Comparison of ENCODE assay signal across 33 cellular contexts in the genomic region with DNA sequence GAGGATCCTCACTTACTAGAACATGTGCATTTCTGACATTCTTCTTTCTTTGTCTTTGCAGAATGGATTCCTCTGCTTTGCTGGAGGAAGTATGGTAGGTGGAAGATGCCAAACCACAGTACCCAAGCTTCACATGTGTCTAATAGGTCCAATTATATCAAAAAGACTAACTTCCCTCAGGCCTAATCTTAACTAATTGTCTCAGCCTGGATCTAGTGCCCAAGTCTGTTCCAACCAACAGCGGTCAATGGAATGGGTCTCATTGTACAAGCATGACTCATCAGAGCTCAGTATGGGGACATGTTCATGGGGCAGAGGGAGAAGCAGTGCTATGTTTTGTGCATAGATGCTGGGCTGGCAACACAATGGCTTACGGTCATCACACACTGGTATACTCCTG.
DNase-seq lines count a peak whose midpoint lies in the region; ATAC-seq and TF ChIP-seq lines count a peak whose summit lies in the region.
"Had no signal": no experiment of that assay in that cellular context is flagged by ENCODE, and none has a peak within 500 bp of the region (broad histone marks: within the 10 kb centered on the region; RNA-seq: fewer than 3 reads in every experiment).

No MANE protein-coding gene starts in this region.

- H3K9me3 Mint-ChIP-seq in HFFc6, result peaks cover 5% of the 10 kb centered on the region
- peaks cover 5% of the 10 kb centered on the region for H3K9me3 Mint-ChIP-seq in activated CD4-positive, alpha-beta memory T cell treated with anti-CD3 and anti-CD28 coated beads for 36 hours

- peak overlapping the region; percentile 35 for H3K27ac ChIP-seq in brain microvascular endothelial cell
- H3K27ac ChIP-seq: cardiac muscle cell, esophagus muscularis mucosa, left lung, Peyer's patch, psoas muscle, sigmoid colon, WERI-Rb-1 had no signal

- POLR2A ChIA-PET in activated CD4-positive, alpha-beta memory T cell treated with anti-CD3 and anti-CD28 coated beads for 36 hours (lab: Charles Lee), result no interaction called here

- DNase-seq in AG08395 (ENCODE audit: low spot score) (peak; percentile 54), HFFc6 (peak; percentile 77), brain microvascular endothelial cell (peak; percentile 38), iris pigment epithelial cell (ENCODE audit: low read depth) (peak; percentile 58), superior temporal gyrus (ENCODE audit: extremely low spot score) (no peak)
- no peak for DNase-seq in activated CD4-positive, alpha-beta memory T cell treated with anti-CD3 and anti-CD28 coated beads for 36 hours
- DNase-seq: activated CD4-positive, alpha-beta T cell treated with anti-CD3 and anti-CD28 coated beads, Interleukin-2, amount 10 ng/mL, durations not matched to agents 24 days and 14 days; activated naive CD4-positive, alpha-beta T cell; activated T-cell treated with anti-CD3 and anti-CD28 coated beads, Interleukin-2, amount 50 U/mL, for 48 hours; C1 segment of cervical spinal cord; Caco-2; cortex of kidney; effector memory CD8-positive, alpha-beta T cell; hypothalamus; immature natural killer cell; left lung; MG63; NCI-H1105 treated with DMSO at 0.1 percent for 48 hours; NCI-H1930; NCI-H2227 treated with DMSO at 0.1 percent for 48 hours; Peyer's patch; psoas muscle; SIG-M5; sigmoid colon; stimulated activated CD4-positive, alpha-beta T cell treated with anti-CD3 and anti-CD28 coated beads, Interleukin-4, amount 100 ng/mL, for 24 hours; substantia nigra; T1000; WERI-Rb-1 had no signal

- H3K27me3 Mint-ChIP-seq in HFFc6 (ENCODE audit: insufficient read depth), result no peaks in the 10 kb centered on the region
- H3K27me3 Mint-ChIP-seq in activated CD4-positive, alpha-beta memory T cell treated with anti-CD3 and anti-CD28 coated beads for 36 hours, result no peaks in the 10 kb centered on the region
- H3K27me3 Mint-ChIP-seq: activated CD4-positive, alpha-beta T cell treated with anti-CD3 and anti-CD28 coated beads, Interleukin-2, amount 10 ng/mL, durations not matched to agents 24 days and 14 days; effector memory CD8-positive, alpha-beta T cell had no signal

- CTCF ChIA-PET in activated CD4-positive, alpha-beta memory T cell treated with anti-CD3 and anti-CD28 coated beads for 36 hours (lab: Charles Lee), result no interaction called here

- H3K27ac Mint-ChIP-seq in HFFc6, result peak overlapping the region; percentile 72
- no peak overlapping the region for H3K27ac Mint-ChIP-seq in activated CD4-positive, alpha-beta memory T cell treated with anti-CD3 and anti-CD28 coated beads for 36 hours
- H3K27ac Mint-ChIP-seq: activated CD4-positive, alpha-beta T cell treated with anti-CD3 and anti-CD28 coated beads, Interleukin-2, amount 10 ng/mL, durations not matched to agents 24 days and 14 days; effector memory CD8-positive, alpha-beta T cell; immature natural killer cell; stimulated activated effector memory CD8-positive, alpha-beta T cell treated with anti-CD3 and anti-CD28 coated beads, Interleukin-12 subunit alpha, Interleukin-12 subunit beta, amount 100 ng/mL, for 72 hours had no signal

- H3K36me3 ChIP-seq in brain microvascular endothelial cell (replicated peaks), result no peaks in the 10 kb centered on the region
- H3K36me3 ChIP-seq: cardiac muscle cell, esophagus muscularis mucosa, left lung, MG63, Peyer's patch, sigmoid colon, WERI-Rb-1 had no signal

- no peaks in the 10 kb centered on the region for H3K27me3 ChIP-seq in brain microvascular endothelial cell (replicated peaks)
- H3K27me3 ChIP-seq: cardiac muscle cell, esophagus muscularis mucosa, left lung, MG63, Peyer's patch, sigmoid colon had no signal

- H3K4me3 ChIP-seq in brain microvascular endothelial cell (ENCODE audit: low read depth, low read length), result no peak overlapping the region
- H3K4me3 ChIP-seq: cardiac muscle cell, esophagus muscularis mucosa, left lung, MG63, Peyer's patch, psoas muscle, sigmoid colon had no signal

- in situ Hi-C loops in brain microvascular endothelial cell (cut with HindIII; ENCODE audit: low pct_ligation_motif_present, low sequenced_read_pairs), result no loop called here

- peaks cover 29% of the 10 kb centered on the region for H3K4me1 Mint-ChIP-seq in HFFc6 (ENCODE audit: low read depth)
- no peaks in the 10 kb centered on the region for H3K4me1 Mint-ChIP-seq in activated CD4-positive, alpha-beta memory T cell treated with anti-CD3 and anti-CD28 coated beads for 36 hours (ENCODE audit: low read depth)
- H3K4me1 Mint-ChIP-seq: activated CD4-positive, alpha-beta T cell treated with anti-CD3 and anti-CD28 coated beads, Interleukin-2, amount 10 ng/mL, durations not matched to agents 24 days and 14 days; immature natural killer cell; stimulated activated effector memory CD8-positive, alpha-beta T cell treated with anti-CD3 and anti-CD28 coated beads, Interleukin-12 subunit alpha, Interleukin-12 subunit beta, amount 100 ng/mL, for 72 hours had no signal

- TF ChIP-seq CTCF in HFFc6 (IDR thresholded peaks at IDR 0.05) (no peak), brain microvascular endothelial cell (IDR thresholded peaks at IDR 0.05; ENCODE audit: low read depth, low read length, missing control alignments) (no peak)

- H3K36me3 Mint-ChIP-seq in HFFc6 (ENCODE audit: low read depth), result peaks cover 23% of the 10 kb centered on the region
- H3K36me3 Mint-ChIP-seq in activated CD4-positive, alpha-beta memory T cell treated with anti-CD3 and anti-CD28 coated beads for 36 hours, result no peaks in the 10 kb centered on the region
- H3K36me3 Mint-ChIP-seq: immature natural killer cell; stimulated activated effector memory CD8-positive, alpha-beta T cell treated with anti-CD3 and anti-CD28 coated beads, Interleukin-12 subunit alpha, Interleukin-12 subunit beta, amount 100 ng/mL, for 72 hours had no signal

- intact Hi-C loops in activated CD4-positive, alpha-beta memory T cell treated with anti-CD3 and anti-CD28 coated beads for 36 hours (cut with micrococcal nuclease), result no loop called here

- no peak for ATAC-seq in HG03159 (IDR thresholded peaks at IDR 0.05; ENCODE audit: unreplicated experiment)
- ATAC-seq in GM21737 (IDR thresholded peaks at IDR 0.05; ENCODE audit: unreplicated experiment), result no peak
- ATAC-seq: effector memory CD8-positive, alpha-beta T cell; left lung; psoas muscle; stimulated activated effector memory CD8-positive, alpha-beta T cell treated with anti-CD3 and anti-CD28 coated beads, Interleukin-12 subunit alpha, Interleukin-12 subunit beta, amount 100 ng/mL, for 72 hours had no signal

- no peak overlapping the region for H3K4me3 Mint-ChIP-seq in HFFc6
- H3K4me3 Mint-ChIP-seq in activated CD4-positive, alpha-beta memory T cell treated with anti-CD3 and anti-CD28 coated beads for 36 hours, result no peak overlapping the region
- H3K4me3 Mint-ChIP-seq: activated CD4-positive, alpha-beta T cell treated with anti-CD3 and anti-CD28 coated beads, Interleukin-2, amount 10 ng/mL, durations not matched to agents 24 days and 14 days; effector memory CD8-positive, alpha-beta T cell; immature natural killer cell; stimulated activated effector memory CD8-positive, alpha-beta T cell treated with anti-CD3 and anti-CD28 coated beads, Interleukin-12 subunit alpha, Interleukin-12 subunit beta, amount 100 ng/mL, for 72 hours had no signal

Comparison
In these comparisons a context has a peak if more than half of its experiments do, and no peak if none do; other contexts are left out.
1. DNase-seq: peak in AG08395 (single experiment), HFFc6 (single experiment), brain microvascular endothelial cell (single experiment) and iris pigment epithelial cell (single experiment); none in superior temporal gyrus (single experiment) and activated CD4-positive, alpha-beta memory T cell treated with anti-CD3 and anti-CD28 coated beads for 36 hours (single experiment).